Comparison of ENCODE assay signal across 21 cellular contexts in genomic region chr6:167671977-167672687, GRCh38.
DNase-seq lines count a peak whose midpoint lies in the region; ATAC-seq and TF ChIP-seq lines count a peak whose summit lies in the region.
"Had no signal": no experiment of that assay in that cellular context is flagged by ENCODE, and none has a peak within 500 bp of the region (broad histone marks: within the 10 kb centered on the region; RNA-seq: fewer than 3 reads in every experiment).

No MANE protein-coding gene starts in this region.

- H2BK15ac ChIP-seq in H9 (ENCODE audit: low read depth, low read length) = no peak overlapping the region

- peaks cover 4% of the 10 kb centered on the region for H3F3A ChIP-seq in neural progenitor cell (ENCODE audit: low read depth)

- no peak overlapping the region for H2BK120ac ChIP-seq in H9 (ENCODE audit: low read depth, low read length, poor library complexity, severe bottlenecking)

- no peak overlapping the region for H3K23ac ChIP-seq in H9 (ENCODE audit: insufficient read length, low read depth, low read length)

- no peaks in the 10 kb centered on the region for H3K36me3 ChIP-seq in CD4-positive, CD25-positive, alpha-beta regulatory T cell (ENCODE audit: control insufficient read depth, insufficient read depth, low read length)
- no peaks in the 10 kb centered on the region for H3K36me3 ChIP-seq in neural progenitor cell
- H3K36me3 ChIP-seq: MG63, SJCRH30 had no signal

- H3K27me3 ChIP-seq in CD4-positive, CD25-positive, alpha-beta regulatory T cell (ENCODE audit: control insufficient read depth, insufficient read depth, low read length) = no peaks in the 10 kb centered on the region
- no peaks in the 10 kb centered on the region for H3K27me3 ChIP-seq in neural progenitor cell
- no peaks in the 10 kb centered on the region for H3K27me3 ChIP-seq in H9 (ENCODE audit: insufficient read depth, low read length)
- H3K27me3 ChIP-seq: MG63, SJCRH30 had no signal

- H3K79me2 ChIP-seq in neural progenitor cell (ENCODE audit: low read depth) (no peaks in the 10 kb centered on the region), H9 (ENCODE audit: insufficient read depth, low read length) (no peaks in the 10 kb centered on the region)

- no peak overlapping the region for H3K56ac ChIP-seq in H9 (ENCODE audit: insufficient read length, low read depth, low read length)

- no peak overlapping the region for H2BK5ac ChIP-seq in H9 (ENCODE audit: insufficient read length, low read length)

- H3K4me1 ChIP-seq in CD4-positive, CD25-positive, alpha-beta regulatory T cell (ENCODE audit: control insufficient read depth, insufficient read depth, low read length, poor library complexity, severe bottlenecking) = no peaks in the 10 kb centered on the region
- H3K4me1 ChIP-seq in neural progenitor cell (peaks cover 25% of the 10 kb centered on the region), H9 (ENCODE audit: insufficient read depth, low read length) (no peaks in the 10 kb centered on the region)

- H4K20me1 ChIP-seq in neural progenitor cell (ENCODE audit: low read depth) (no peaks in the 10 kb centered on the region), H9 (ENCODE audit: control insufficient read depth, insufficient read depth, insufficient read length) (no peaks in the 10 kb centered on the region)

- POLR2A ChIA-PET in WTC11 (lab: Charles Lee) = interaction anchor here (0.8 kb wide), 1 partner anchor 203 kb away, joined by 4 read pairs; no protein-coding TSS in a partner anchor

- H2AK5ac ChIP-seq in H9 (ENCODE audit: insufficient read length, low read length) = no peak overlapping the region

- no peak overlapping the region for H2AFZ ChIP-seq in neural progenitor cell (replicated peaks)
- H2AFZ ChIP-seq in H9 (ENCODE audit: low read length) = no peak overlapping the region
- H2AFZ ChIP-seq: GM23248 had no signal

- no peaks in the 10 kb centered on the region for H3K79me1 ChIP-seq in H9 (ENCODE audit: insufficient read depth, low read depth, low read length, poor library complexity, severe bottlenecking)

- no CpG with 5 or more reads among the region's 33 CpGs for WGBS in H9 (ENCODE audit: extremely low coverage, insufficient read length, low lambda C conversion rate)

- H3K9ac ChIP-seq in neural progenitor cell (no peak overlapping the region), H9 (ENCODE audit: extremely low read depth, insufficient read length, low read length) (no peak overlapping the region)
- H3K9ac ChIP-seq: GM23248 had no signal

- no peak overlapping the region for H3K14ac ChIP-seq in H9 (ENCODE audit: insufficient read depth, low read length)

- TF ChIP-seq CTCF in WTC11 (IDR thresholded peaks at IDR 0.05) (no peak), glutamatergic neuron (IDR thresholded peaks at IDR 0.05; ENCODE audit: partially characterized antibody, unreplicated experiment) (no peak), neural progenitor cell (IDR thresholded peaks at IDR 0.05) (no peak), H9 (conservative IDR thresholded peaks at IDR 0.05) (no peak)

- no peak overlapping the region for H2BK12ac ChIP-seq in H9 (ENCODE audit: insufficient read length, low read depth, low read length)

- H3K4ac ChIP-seq in H9 (ENCODE audit: low read depth, low read length) = no peak overlapping the region

- DNase-seq in CD4-positive, CD25-positive, alpha-beta regulatory T cell = no peak
- DNase-seq in WTC11 (ENCODE audit: low spot score) = no peak
- DNase-seq in glutamatergic neuron = no peak
- no peak for DNase-seq in neural progenitor cell (ENCODE audit: low spot score)
- no peak for DNase-seq in H9
- DNase-seq in stimulated activated CD4-positive, alpha-beta T cell treated with anti-CD3 and anti-CD28 coated beads, Interleukin-4, amount 100 ng/mL, for 24 hours = no peak
- no peak for DNase-seq in activated CD4-positive, alpha-beta T cell treated with anti-CD3 and anti-CD28 coated beads for 4 hours
- no peak for DNase-seq in KG1 (lab: John Stamatoyannopoulos, UW)
- DNase-seq: DMS79 treated with DMSO at 0.1 percent for 48 hours, GM23248, HCEC 1CT, IMR-90, Kasumi-1, MG63, NCI-H1417, NCI-H187, NCI-H446 treated with DMSO at 0.1 percent for 48 hours, NCI-H526 treated with DMSO at 0.1 percent for 48 hours, OCI-M1, SJCRH30 had no signal

- peaks cover 0 to 4% of the 10 kb centered on the region in 2 experiments for H3K9me3 ChIP-seq in CD4-positive, CD25-positive, alpha-beta regulatory T cell (ENCODE audit: control insufficient read depth in 2 of 2, low read length in 2 of 2)
- H3K9me3 ChIP-seq in neural progenitor cell (ENCODE audit: low read depth) = no peaks in the 10 kb centered on the region
- H3K9me3 ChIP-seq in H9 (ENCODE audit: control insufficient read depth, low read depth, low read length) = no peaks in the 10 kb centered on the region
- H3K9me3 ChIP-seq: MG63, SJCRH30 had no signal

- H4K8ac ChIP-seq in H9 (replicated peaks; ENCODE audit: insufficient read length, low read depth, low read length) = no peak overlapping the region

- no peaks in the 10 kb centered on the region for H3K23me2 ChIP-seq in H9 (ENCODE audit: insufficient read length, low read depth, low read length, poor library complexity, severe bottlenecking)

- no peak overlapping the region for H4K5ac ChIP-seq in H9 (ENCODE audit: insufficient read length, low read depth, low read length)

- no peak overlapping the region for H2BK20ac ChIP-seq in H9 (ENCODE audit: low read depth, low read length, poor library complexity, severe bottlenecking)

- no peak overlapping the region for H3K4me3 Mint-ChIP-seq in CD4-positive, CD25-positive, alpha-beta regulatory T cell
- H3K4me3 Mint-ChIP-seq in WTC11 = no peak overlapping the region
- H3K4me3 Mint-ChIP-seq in glutamatergic neuron (ENCODE audit: unreplicated experiment) = no peak overlapping the region
- H3K4me3 Mint-ChIP-seq in neural progenitor cell = peak overlapping the region; percentile 7
- H3K4me3 Mint-ChIP-seq in H9 = no peak overlapping the region; a peak in 1 of 5 replicates

- peaks cover 0 to 10% (median 7%) of the 10 kb centered on the region in 7 donors for H3K9me3 Mint-ChIP-seq in CD4-positive, CD25-positive, alpha-beta regulatory T cell
- H3K9me3 Mint-ChIP-seq in WTC11 (peaks cover 18% of the 10 kb centered on the region), glutamatergic neuron (ENCODE audit: unreplicated experiment) (peaks cover 23% of the 10 kb centered on the region), neural progenitor cell (peaks cover 20% of the 10 kb centered on the region), H9 (peaks cover 15 to 16% of the 10 kb centered on the region in 2 experiments)

- H4K91ac ChIP-seq in H9 (ENCODE audit: insufficient read length, low read depth, low read length) = no peak overlapping the region

- no peak overlapping the region for H3K27ac ChIP-seq in CD4-positive, CD25-positive, alpha-beta regulatory T cell (ENCODE audit: insufficient read depth, low read length, poor library complexity, severe bottlenecking)
- H3K27ac ChIP-seq in neural progenitor cell (no peak overlapping the region), H9 (ENCODE audit: insufficient read length, low read depth, low read length) (no peak overlapping the region)
- H3K27ac ChIP-seq: C4-2B, GM23248, SJCRH30 had no signal

- CTCF ChIA-PET in WTC11 (lab: Charles Lee) = no interaction called here

- H3K27ac Mint-ChIP-seq in CD4-positive, CD25-positive, alpha-beta regulatory T cell = peak overlapping the region in 2 of 3 donors; percentile 27 to 82
- H3K27ac Mint-ChIP-seq in WTC11 = no peak overlapping the region
- peak overlapping the region; percentile 17 for H3K27ac Mint-ChIP-seq in glutamatergic neuron (ENCODE audit: unreplicated experiment)
- peak overlapping the region; percentile 44 for H3K27ac Mint-ChIP-seq in neural progenitor cell
- peak overlapping the region in 1 of 3 experiments; percentile 26; a peak in 1 of 7 replicates for H3K27ac Mint-ChIP-seq in H9

- H3K27me3 Mint-ChIP-seq in CD4-positive, CD25-positive, alpha-beta regulatory T cell = peaks cover 6% of the 10 kb centered on the region
- H3K27me3 Mint-ChIP-seq in WTC11 (ENCODE audit: low read depth) (no peaks in the 10 kb centered on the region; the same call in 1 of the 2 replicates), glutamatergic neuron (ENCODE audit: unreplicated experiment) (peaks cover 16% of the 10 kb centered on the region), neural progenitor cell (ENCODE audit: insufficient read depth, low read depth) (peaks cover 22% of the 10 kb centered on the region), H9 (ENCODE audit: low read depth) (peaks cover 17% of the 10 kb centered on the region)

- ATAC-seq in CD4-positive, CD25-positive, alpha-beta regulatory T cell (ENCODE audit: low read depth in 2 of 2) = no peak
- ATAC-seq in WTC11 = no peak

- no peak overlapping the region for H3K4me2 ChIP-seq in neural progenitor cell
- H3K4me2 ChIP-seq in H9 (ENCODE audit: insufficient read depth, insufficient read length, low read length) = no peak overlapping the region

- no peaks in the 10 kb centered on the region for H3K4me1 Mint-ChIP-seq in CD4-positive, CD25-positive, alpha-beta regulatory T cell
- H3K4me1 Mint-ChIP-seq in WTC11 (peaks cover 10% of the 10 kb centered on the region), glutamatergic neuron (ENCODE audit: low read depth, unreplicated experiment) (peaks cover 38% of the 10 kb centered on the region), neural progenitor cell (peaks cover 61% of the 10 kb centered on the region), H9 (peaks cover 10 to 13% of the 10 kb centered on the region in 2 experiments)

- H3T11ph ChIP-seq in H9 (ENCODE audit: low read length) = no peak overlapping the region

- H3K36me3 Mint-ChIP-seq in CD4-positive, CD25-positive, alpha-beta regulatory T cell = no peaks in the 10 kb centered on the region
- H3K36me3 Mint-ChIP-seq in WTC11 (peaks cover 18% of the 10 kb centered on the region), glutamatergic neuron (ENCODE audit: unreplicated experiment) (peaks cover 5% of the 10 kb centered on the region), neural progenitor cell (peaks cover 5% of the 10 kb centered on the region), H9 (ENCODE audit: insufficient read depth in 1 of 3, low read depth in 3 of 3) (peaks cover 14 to 16% (median 14%) of the 10 kb centered on the region in 3 experiments)

- no peak overlapping the region for H3K18ac ChIP-seq in H9 (ENCODE audit: insufficient read length, low read depth, low read length)

- no peak overlapping the region for H3K4me3 ChIP-seq in CD4-positive, CD25-positive, alpha-beta regulatory T cell (ENCODE audit: low read depth, low read length)
- no peak overlapping the region for H3K4me3 ChIP-seq in neural progenitor cell
- H3K4me3 ChIP-seq: GM23248, MG63, SJCRH30 had no signal

TF ChIP-seq in WTC11, 78 proteins besides CTCF, POLR2A, EP300 and RAD21 (continues in another document):
- TF ChIP-seq NFE2L1 (CRISPR knock-in tag; IDR thresholded peaks at IDR 0.05) (0 out of 2 replicates have a peak, but pooled peaks have one; percentile 16), GRHL2 (CRISPR knock-in tag; IDR thresholded peaks at IDR 0.05; ENCODE audit: insufficient replicate concordance, severe bottlenecking) (no peak), FOXP1 (CRISPR knock-in tag; IDR thresholded peaks at IDR 0.05; ENCODE audit: borderline replicate concordance) (0 out of 2 replicates have a peak, but pooled peaks have one; percentile 21)
